ENCODE assay signal across 27 cellular contexts in the genomic region with DNA sequence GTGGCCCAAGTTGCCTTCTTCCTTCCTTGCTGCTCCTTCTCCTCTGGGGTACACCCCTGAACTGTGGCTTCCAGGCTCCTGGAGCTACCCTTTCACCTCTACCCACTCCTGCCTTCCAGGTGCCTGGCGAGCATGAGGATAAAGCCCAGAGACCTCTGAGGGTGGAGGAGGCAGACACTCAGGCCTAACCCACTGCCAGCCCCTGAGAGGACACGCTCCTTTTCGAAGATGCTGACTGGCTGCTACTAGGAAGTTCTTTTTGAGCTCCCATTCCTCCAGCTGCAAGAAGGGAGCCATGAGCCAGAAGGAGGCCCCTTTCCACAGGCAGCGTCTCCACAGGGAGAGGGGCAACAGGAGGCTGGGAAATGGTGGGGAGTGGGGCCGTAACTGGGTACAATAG. TPM values are rescaled to one million over a fixed set of nuclear protein-coding genes. Genes with fewer than 3 reads are reported as not detected.
DNase-seq lines count a peak whose midpoint lies in the region; ATAC-seq and TF ChIP-seq lines count a peak whose summit lies in the region.
"Had no signal": no experiment of that assay in that cellular context is flagged by ENCODE, and none has a peak within 500 bp of the region (broad histone marks: within the 10 kb centered on the region; RNA-seq: fewer than 3 reads in every experiment).

No MANE protein-coding gene starts in this region.

- peaks cover 7% of the 10 kb centered on the region for H3K4me1 Mint-ChIP-seq in activated T-cell treated with anti-CD3 and anti-CD28 coated beads, Interleukin-2, amount 50 U/mL, for 72 hours (ENCODE audit: low read depth)
- peaks cover 5 to 7% (median 6%) of the 10 kb centered on the region in 7 donors for H3K4me1 Mint-ChIP-seq in naive thymus-derived CD4-positive, alpha-beta T cell

- POLR2A ChIA-PET in naive thymus-derived CD4-positive, alpha-beta T cell (lab: Charles Lee): no interaction called here

- no peaks in the 10 kb centered on the region for H3K36me3 ChIP-seq in BLaER1
- no peaks in the 10 kb centered on the region for H3K36me3 ChIP-seq in gastrocnemius medialis
- no peaks in the 10 kb centered on the region for H3K36me3 ChIP-seq in naive thymus-derived CD4-positive, alpha-beta T cell (ENCODE audit: control insufficient read depth in 2 of 3, insufficient read depth in 3 of 3, low read length in 3 of 3)
- H3K36me3 ChIP-seq: HAP-1 had no signal

- no peak for ATAC-seq in activated T-cell treated with anti-CD3 and anti-CD28 coated beads, Interleukin-2, amount 50 U/mL, for 72 hours (replicated peaks in 1 of 2)
- ATAC-seq in gastrocnemius medialis: no peak
- ATAC-seq in naive thymus-derived CD4-positive, alpha-beta T cell: no peak

- H3K27me3 ChIP-seq in BLaER1: peaks cover 39% of the 10 kb centered on the region
- no peaks in the 10 kb centered on the region for H3K27me3 ChIP-seq in layer of hippocampus (ENCODE audit: control insufficient read depth, insufficient read depth, low read length)
- peaks cover 16 to 22% (median 17%) of the 10 kb centered on the region in 3 donors for H3K27me3 ChIP-seq in gastrocnemius medialis
- peaks cover 0 to 3% of the 10 kb centered on the region in 2 donors for H3K27me3 ChIP-seq in naive thymus-derived CD4-positive, alpha-beta T cell (ENCODE audit: control insufficient read depth in 2 of 2, insufficient read depth in 2 of 2, low read length in 2 of 2)

- TF ChIP-seq POLR2A in gastrocnemius medialis (IDR thresholded peaks at IDR 0.05): no peak

- no peak overlapping the region for H3K4me3 Mint-ChIP-seq in activated T-cell treated with anti-CD3 and anti-CD28 coated beads, Interleukin-2, amount 50 U/mL, for 72 hours
- no peak overlapping the region for H3K4me3 Mint-ChIP-seq in naive thymus-derived CD4-positive, alpha-beta T cell
- H3K4me3 Mint-ChIP-seq: CD8-positive, alpha-beta memory T cell had no signal

- H3K27ac ChIP-seq in BLaER1: no peak overlapping the region
- peak overlapping the region; percentile 95 for H3K27ac ChIP-seq in caudate nucleus (ENCODE audit: low read depth, low read length)
- H3K27ac ChIP-seq in layer of hippocampus (ENCODE audit: low read depth, low read length): peak overlapping the region; percentile 95
- no peak overlapping the region for H3K27ac ChIP-seq in gastrocnemius medialis
- no peak overlapping the region for H3K27ac ChIP-seq in naive thymus-derived CD4-positive, alpha-beta T cell (ENCODE audit: low read depth, low read length)
- H3K27ac ChIP-seq: C4-2B, PC-9 had no signal

- in situ Hi-C loops in gastrocnemius medialis (cut with MboI; ENCODE audit: low sequenced_read_pairs in 4 of 4): loop anchor here (5.0 to 10.0 kb wide), 4 partner anchors 48 to 230 kb away; partner anchors contain the start of genes GPATCH4 (in 3 of the 4) and HAPLN2 (in 1 of the 4)

- H3K4me2 ChIP-seq in BLaER1: peak overlapping the region; percentile 62
- H3K4me2 ChIP-seq: A549, PC-9 had no signal

- H3K27me3 Mint-ChIP-seq in activated T-cell treated with anti-CD3 and anti-CD28 coated beads, Interleukin-2, amount 50 U/mL, for 72 hours (ENCODE audit: low read depth): peaks cover 33% of the 10 kb centered on the region
- H3K27me3 Mint-ChIP-seq in naive thymus-derived CD4-positive, alpha-beta T cell: peaks cover 13 to 36% (median 19%) of the 10 kb centered on the region in 5 donors

- DNase-seq in caudate nucleus (lab: John Stamatoyannopoulos, UW) (no peak), SW 1271 (lab: John Stamatoyannopoulos, UW) (no peak), gastrocnemius medialis (no peak)
- no peak for DNase-seq in activated T-cell treated with anti-CD3 and anti-CD28 coated beads, Interleukin-2, amount 50 U/mL, for 72 hours
- DNase-seq in naive thymus-derived CD4-positive, alpha-beta T cell: no peak
- DNase-seq: AML-193; CD8-positive, alpha-beta memory T cell; DMS 273 treated with DMSO at 0.1 percent for 48 hours; DMS79 treated with DMSO at 0.1 percent for 48 hours; GOT3; MM.1S; NCI-H2029; NCI-H526 treated with DMSO at 0.1 percent for 48 hours; PC-9; Right ventricle myocardium superior had no signal

- H3K27ac Mint-ChIP-seq in activated T-cell treated with anti-CD3 and anti-CD28 coated beads, Interleukin-2, amount 50 U/mL, for 72 hours: no peak overlapping the region
- H3K27ac Mint-ChIP-seq in naive thymus-derived CD4-positive, alpha-beta T cell: peak overlapping the region in 1 of 9 donors; percentile 20
- H3K27ac Mint-ChIP-seq: CD8-positive, alpha-beta memory T cell had no signal

- no peaks in the 10 kb centered on the region for H3K36me3 Mint-ChIP-seq in activated T-cell treated with anti-CD3 and anti-CD28 coated beads, Interleukin-2, amount 50 U/mL, for 72 hours (ENCODE audit: insufficient read depth in 2 of 2)
- no peaks in the 10 kb centered on the region for H3K36me3 Mint-ChIP-seq in naive thymus-derived CD4-positive, alpha-beta T cell
- H3K36me3 Mint-ChIP-seq: CD8-positive, alpha-beta memory T cell had no signal

- intact Hi-C loops in gastrocnemius medialis (cut with DNase I; ENCODE audit: low total_unique reads): loop anchor here (1.0 to 10.0 kb wide), 3 partner anchors 61 to 224 kb away; no protein-coding TSS in a partner anchor
- intact Hi-C loops in naive thymus-derived CD4-positive, alpha-beta T cell (cut with micrococcal nuclease): loop anchor here (1.0 to 5.0 kb wide), 7 partner anchors 34 to 241 kb away; partner anchors contain the start of gene MEF2D (in 1 of the 2)

- H3K4me1 ChIP-seq in BLaER1 (peaks cover 25% of the 10 kb centered on the region), gastrocnemius medialis (no peaks in the 10 kb centered on the region)
- peaks cover 6 to 8% of the 10 kb centered on the region in 2 donors for H3K4me1 ChIP-seq in naive thymus-derived CD4-positive, alpha-beta T cell (ENCODE audit: control insufficient read depth in 2 of 2, insufficient read depth in 2 of 2, low read length in 2 of 2)
- H3K4me1 ChIP-seq: HAP-1 had no signal

- no peaks in the 10 kb centered on the region for H3K9me3 ChIP-seq in BLaER1
- H3K9me3 ChIP-seq in gastrocnemius medialis: no peaks in the 10 kb centered on the region
- H3K9me3 ChIP-seq in naive thymus-derived CD4-positive, alpha-beta T cell (ENCODE audit: control insufficient read depth in 2 of 3, low read length in 3 of 3): no peaks in the 10 kb centered on the region
- H3K9me3 ChIP-seq: A549, HAP-1 had no signal

- H3K4me3 ChIP-seq in BLaER1 (no peak overlapping the region), gastrocnemius medialis (no peak overlapping the region)
- no peak overlapping the region for H3K4me3 ChIP-seq in naive thymus-derived CD4-positive, alpha-beta T cell (ENCODE audit: low read length)
- H3K4me3 ChIP-seq: A549, HAP-1, K562, PC-9 had no signal

- peaks cover 5% of the 10 kb centered on the region; the same call in 1 of the 2 replicates for H4K20me1 ChIP-seq in BLaER1

- CTCF ChIA-PET in naive thymus-derived CD4-positive, alpha-beta T cell (lab: Charles Lee): interaction anchor here (0.6 to 5.5 kb wide), 10 partner anchors 47 to 277 kb away, joined by 3 to 129 read pairs (median 4); partner anchors contain the start of gene GPATCH4

- H3K9ac ChIP-seq in BLaER1: no peak overlapping the region

- H3K9me3 Mint-ChIP-seq in activated T-cell treated with anti-CD3 and anti-CD28 coated beads, Interleukin-2, amount 50 U/mL, for 72 hours: no peaks in the 10 kb centered on the region
- no peaks in the 10 kb centered on the region for H3K9me3 Mint-ChIP-seq in naive thymus-derived CD4-positive, alpha-beta T cell
- H3K9me3 Mint-ChIP-seq: CD8-positive, alpha-beta memory T cell had no signal

- 0 out of 3 replicates have a peak, but pooled peaks have one; percentile 4 for TF ChIP-seq CTCF in GM12872 (IDR thresholded peaks at IDR 0.05; ENCODE audit: insufficient read depth, low read depth, low read length)
- no peak for TF ChIP-seq CTCF in gastrocnemius medialis (IDR thresholded peaks at IDR 0.05 in 4 of 5, conservative IDR thresholded peaks at IDR 0.05 in 1 of 5)

RNA-seq across cellular contexts. Expression of gene RHBG, which starts 15.6 kb away (rescaled TPM):
- total RNA-seq in activated T-cell treated with anti-CD3 and anti-CD28 coated beads, Interleukin-2, amount 50 U/mL, for 72 hours: not detected
- not detected for total RNA-seq in gastrocnemius medialis
- not detected for total RNA-seq in naive thymus-derived CD4-positive, alpha-beta T cell
- polyA plus RNA-seq in naive thymus-derived CD4-positive, alpha-beta T cell: not detected
- total RNA-seq: CD8-positive, alpha-beta memory T cell; HT-29; K562; LHCN-M2; NCI-H460; Right ventricle myocardium superior; RPMI7951; SK-MEL-5 had no signal
- polyA plus RNA-seq: CD8-positive, alpha-beta memory T cell; K562 had no signal

RNA-seq across cellular contexts. Expression of gene TSACC, which starts 46.3 kb away (rescaled TPM):
- under 1 TPM in 1 of 2 donors, not detected in 1; 0.94 TPM for total RNA-seq in activated T-cell treated with anti-CD3 and anti-CD28 coated beads, Interleukin-2, amount 50 U/mL, for 72 hours
- total RNA-seq in gastrocnemius medialis: not detected
- 1 to 10 TPM in 1 of 5 experiments, not detected in 4; 1.1 TPM for total RNA-seq in naive thymus-derived CD4-positive, alpha-beta T cell
- polyA plus RNA-seq in naive thymus-derived CD4-positive, alpha-beta T cell: 1 to 10 TPM; 1.7 to 2.2 TPM
- total RNA-seq: LHCN-M2, Right ventricle myocardium superior, RPMI7951 had no signal

RNA-seq across cellular contexts. Expression of gene CCT3, which starts 46.6 kb away (rescaled TPM):
- total RNA-seq in activated T-cell treated with anti-CD3 and anti-CD28 coated beads, Interleukin-2, amount 50 U/mL, for 72 hours: 100 to 1,000 TPM; 183 to 221 TPM
- 100 to 1,000 TPM; 147 to 189 (median 180) TPM for total RNA-seq in gastrocnemius medialis
- total RNA-seq in naive thymus-derived CD4-positive, alpha-beta T cell: 100 to 1,000 TPM in 3 of 5 experiments, 10 to 100 TPM in 2; 78.0 to 282 (median 114) TPM
- 100 to 1,000 TPM; 203 to 265 TPM for polyA plus RNA-seq in naive thymus-derived CD4-positive, alpha-beta T cell

Comparison
In these comparisons a context has a peak if more than half of its experiments do, and no peak if none do; other contexts are left out.
1. H3K27ac ChIP-seq: peak in caudate nucleus (single experiment) and layer of hippocampus (single experiment); none in BLaER1 (single experiment), gastrocnemius medialis (0 of 4) and naive thymus-derived CD4-positive, alpha-beta T cell (single experiment).